1 cellular context compared by ENCODE assay signal in the genomic region with DNA sequence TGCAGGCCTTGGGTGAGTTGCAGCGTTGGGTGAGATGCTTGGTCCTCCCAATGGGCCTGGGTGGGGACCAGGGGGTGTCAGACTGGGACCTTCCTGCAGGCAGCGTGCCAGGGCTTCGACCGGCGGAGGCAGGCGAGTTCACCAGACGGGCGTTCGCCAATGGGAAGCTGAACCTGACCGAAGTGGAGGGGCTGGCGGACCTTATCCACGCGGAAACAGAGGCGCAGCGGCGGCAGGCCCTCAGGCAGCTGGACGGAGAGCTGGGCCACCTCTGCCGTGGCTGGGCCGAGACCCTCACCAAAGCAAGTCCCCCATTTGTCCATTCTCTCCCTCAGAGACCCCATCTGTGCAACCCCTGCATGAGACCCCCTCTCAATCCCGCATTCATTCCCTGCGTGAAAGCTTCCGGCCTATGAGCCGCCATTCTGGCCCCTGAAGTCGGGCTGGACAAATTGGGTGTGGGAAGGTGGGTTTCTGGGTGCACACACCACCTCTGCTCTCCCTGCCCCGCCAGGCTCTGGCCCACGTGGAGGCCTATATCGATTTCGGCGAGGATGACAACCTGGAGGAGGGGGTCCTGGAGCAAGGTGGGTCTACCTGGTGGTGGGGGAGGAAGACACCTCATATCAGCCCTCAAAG.
TF ChIP-seq lines count a peak whose summit lies in the region.

No MANE protein-coding gene starts in this region.

TF ChIP-seq in HepG2, 621 proteins besides CTCF, POLR2A, EP300 and RAD21 (continued from another document):
- TF ChIP-seq, protein P1, sequence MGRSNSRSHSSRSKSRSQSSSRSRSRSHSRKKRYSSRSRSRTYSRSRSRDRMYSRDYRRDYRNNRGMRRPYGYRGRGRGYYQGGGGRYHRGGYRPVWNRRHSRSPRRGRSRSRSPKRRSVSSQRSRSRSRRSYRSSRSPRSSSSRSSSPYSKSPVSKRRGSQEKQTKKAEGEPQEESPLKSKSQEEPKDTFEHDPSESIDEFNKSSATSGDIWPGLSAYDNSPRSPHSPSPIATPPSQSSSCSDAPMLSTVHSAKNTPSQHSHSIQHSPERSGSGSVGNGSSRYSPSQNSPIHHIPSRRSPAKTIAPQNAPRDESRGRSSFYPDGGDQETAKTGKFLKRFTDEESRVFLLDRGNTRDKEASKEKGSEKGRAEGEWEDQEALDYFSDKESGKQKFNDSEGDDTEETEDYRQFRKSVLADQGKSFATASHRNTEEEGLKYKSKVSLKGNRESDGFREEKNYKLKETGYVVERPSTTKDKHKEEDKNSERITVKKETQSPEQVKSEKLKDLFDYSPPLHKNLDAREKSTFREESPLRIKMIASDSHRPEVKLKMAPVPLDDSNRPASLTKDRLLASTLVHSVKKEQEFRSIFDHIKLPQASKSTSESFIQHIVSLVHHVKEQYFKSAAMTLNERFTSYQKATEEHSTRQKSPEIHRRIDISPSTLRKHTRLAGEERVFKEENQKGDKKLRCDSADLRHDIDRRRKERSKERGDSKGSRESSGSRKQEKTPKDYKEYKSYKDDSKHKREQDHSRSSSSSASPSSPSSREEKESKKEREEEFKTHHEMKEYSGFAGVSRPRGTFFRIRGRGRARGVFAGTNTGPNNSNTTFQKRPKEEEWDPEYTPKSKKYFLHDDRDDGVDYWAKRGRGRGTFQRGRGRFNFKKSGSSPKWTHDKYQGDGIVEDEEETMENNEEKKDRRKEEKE (IDR thresholded peaks at IDR 0.05), result no peak
- TF ChIP-seq ZNF224 (CRISPR knock-in tag; IDR thresholded peaks at IDR 0.05) (no peak), HMG20A (CRISPR knock-in tag; IDR thresholded peaks at IDR 0.05; ENCODE audit: borderline replicate concordance) (no peak), SIX4 (CRISPR knock-in tag; IDR thresholded peaks at IDR 0.05) (no peak), ZNF264 (CRISPR knock-in tag; IDR thresholded peaks at IDR 0.05) (no peak), ZFP1 (CRISPR knock-in tag; IDR thresholded peaks at IDR 0.05) (no peak), ZNF326 (CRISPR knock-in tag; IDR thresholded peaks at IDR 0.05; ENCODE audit: borderline replicate concordance) (no peak), SYNCRIP (IDR thresholded peaks at IDR 0.05; ENCODE audit: insufficient read depth, low read depth, low read length) (no peak), SMAD3 (CRISPR knock-in tag; IDR thresholded peaks at IDR 0.05) (no peak), MAFF (IDR thresholded peaks at IDR 0.05; ENCODE audit: low read depth, low read length) (no peak), NRL (CRISPR knock-in tag; IDR thresholded peaks at IDR 0.05; ENCODE audit: borderline replicate concordance) (0 out of 2 replicates have a peak, but pooled peaks have one; percentile 18), TAF15 (IDR thresholded peaks at IDR 0.05; ENCODE audit: low read depth, low read length, poor library complexity, severe bottlenecking) (no peak), DPF2 (CRISPR knock-in tag; IDR thresholded peaks at IDR 0.05; ENCODE audit: borderline replicate concordance, low read depth) (no peak)
- TF ChIP-seq, protein P2, sequence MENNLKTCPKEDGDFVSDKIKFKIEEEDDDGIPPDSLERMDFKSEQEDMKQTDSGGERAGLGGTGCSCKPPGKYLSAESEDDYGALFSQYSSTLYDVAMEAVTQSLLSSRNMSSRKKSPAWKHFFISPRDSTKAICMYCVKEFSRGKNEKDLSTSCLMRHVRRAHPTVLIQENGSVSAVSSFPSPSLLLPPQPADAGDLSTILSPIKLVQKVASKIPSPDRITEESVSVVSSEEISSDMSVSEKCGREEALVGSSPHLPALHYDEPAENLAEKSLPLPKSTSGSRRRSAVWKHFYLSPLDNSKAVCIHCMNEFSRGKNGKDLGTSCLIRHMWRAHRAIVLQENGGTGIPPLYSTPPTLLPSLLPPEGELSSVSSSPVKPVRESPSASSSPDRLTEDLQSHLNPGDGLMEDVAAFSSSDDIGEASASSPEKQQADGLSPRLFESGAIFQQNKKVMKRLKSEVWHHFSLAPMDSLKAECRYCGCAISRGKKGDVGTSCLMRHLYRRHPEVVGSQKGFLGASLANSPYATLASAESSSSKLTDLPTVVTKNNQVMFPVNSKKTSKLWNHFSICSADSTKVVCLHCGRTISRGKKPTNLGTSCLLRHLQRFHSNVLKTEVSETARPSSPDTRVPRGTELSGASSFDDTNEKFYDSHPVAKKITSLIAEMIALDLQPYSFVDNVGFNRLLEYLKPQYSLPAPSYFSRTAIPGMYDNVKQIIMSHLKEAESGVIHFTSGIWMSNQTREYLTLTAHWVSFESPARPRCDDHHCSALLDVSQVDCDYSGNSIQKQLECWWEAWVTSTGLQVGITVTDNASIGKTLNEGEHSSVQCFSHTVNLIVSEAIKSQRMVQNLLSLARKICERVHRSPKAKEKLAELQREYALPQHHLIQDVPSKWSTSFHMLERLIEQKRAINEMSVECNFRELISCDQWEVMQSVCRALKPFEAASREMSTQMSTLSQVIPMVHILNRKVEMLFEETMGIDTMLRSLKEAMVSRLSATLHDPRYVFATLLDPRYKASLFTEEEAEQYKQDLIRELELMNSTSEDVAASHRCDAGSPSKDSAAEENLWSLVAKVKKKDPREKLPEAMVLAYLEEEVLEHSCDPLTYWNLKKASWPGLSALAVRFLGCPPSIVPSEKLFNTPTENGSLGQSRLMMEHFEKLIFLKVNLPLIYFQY (CRISPR knock-in tag; IDR thresholded peaks at IDR 0.05; ENCODE audit: borderline replicate concordance), result no peak
- TF ChIP-seq, protein P3, sequence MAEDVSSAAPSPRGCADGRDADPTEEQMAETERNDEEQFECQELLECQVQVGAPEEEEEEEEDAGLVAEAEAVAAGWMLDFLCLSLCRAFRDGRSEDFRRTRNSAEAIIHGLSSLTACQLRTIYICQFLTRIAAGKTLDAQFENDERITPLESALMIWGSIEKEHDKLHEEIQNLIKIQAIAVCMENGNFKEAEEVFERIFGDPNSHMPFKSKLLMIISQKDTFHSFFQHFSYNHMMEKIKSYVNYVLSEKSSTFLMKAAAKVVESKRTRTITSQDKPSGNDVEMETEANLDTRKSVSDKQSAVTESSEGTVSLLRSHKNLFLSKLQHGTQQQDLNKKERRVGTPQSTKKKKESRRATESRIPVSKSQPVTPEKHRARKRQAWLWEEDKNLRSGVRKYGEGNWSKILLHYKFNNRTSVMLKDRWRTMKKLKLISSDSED (CRISPR knock-in tag; IDR thresholded peaks at IDR 0.05), result no peak
- TF ChIP-seq, protein P4, sequence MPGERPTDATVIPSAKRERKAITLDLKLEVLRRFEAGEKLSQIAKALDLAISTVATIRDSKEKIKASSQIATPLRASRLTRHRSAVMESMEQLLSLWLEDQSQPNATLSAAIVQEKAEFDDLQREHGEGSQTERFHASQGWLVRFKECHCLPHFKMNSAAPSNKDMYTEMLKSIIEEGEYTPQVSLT (CRISPR knock-in tag; IDR thresholded peaks at IDR 0.05; ENCODE audit: borderline replicate concordance, low read depth), result no peak
- TF ChIP-seq, protein P5, sequence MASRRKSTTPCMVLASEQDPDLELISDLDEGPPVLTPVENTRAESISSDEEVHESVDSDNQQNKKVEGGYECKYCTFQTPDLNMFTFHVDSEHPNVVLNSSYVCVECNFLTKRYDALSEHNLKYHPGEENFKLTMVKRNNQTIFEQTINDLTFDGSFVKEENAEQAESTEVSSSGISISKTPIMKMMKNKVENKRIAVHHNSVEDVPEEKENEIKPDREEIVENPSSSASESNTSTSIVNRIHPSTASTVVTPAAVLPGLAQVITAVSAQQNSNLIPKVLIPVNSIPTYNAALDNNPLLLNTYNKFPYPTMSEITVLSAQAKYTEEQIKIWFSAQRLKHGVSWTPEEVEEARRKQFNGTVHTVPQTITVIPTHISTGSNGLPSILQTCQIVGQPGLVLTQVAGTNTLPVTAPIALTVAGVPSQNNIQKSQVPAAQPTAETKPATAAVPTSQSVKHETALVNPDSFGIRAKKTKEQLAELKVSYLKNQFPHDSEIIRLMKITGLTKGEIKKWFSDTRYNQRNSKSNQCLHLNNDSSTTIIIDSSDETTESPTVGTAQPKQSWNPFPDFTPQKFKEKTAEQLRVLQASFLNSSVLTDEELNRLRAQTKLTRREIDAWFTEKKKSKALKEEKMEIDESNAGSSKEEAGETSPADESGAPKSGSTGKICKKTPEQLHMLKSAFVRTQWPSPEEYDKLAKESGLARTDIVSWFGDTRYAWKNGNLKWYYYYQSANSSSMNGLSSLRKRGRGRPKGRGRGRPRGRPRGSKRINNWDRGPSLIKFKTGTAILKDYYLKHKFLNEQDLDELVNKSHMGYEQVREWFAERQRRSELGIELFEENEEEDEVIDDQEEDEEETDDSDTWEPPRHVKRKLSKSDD (CRISPR knock-in tag; IDR thresholded peaks at IDR 0.05; ENCODE audit: low read depth), result 0 out of 2 replicates have a peak, but pooled peaks have one; percentile 51
